9 cellular contexts compared by ENCODE assay signal in genomic region chr17:74528491-74529199, GRCh38. TPM values are rescaled to one million over a fixed set of nuclear protein-coding genes. Genes with fewer than 3 reads are reported as not detected.
A peak's percentile ranks its signal among the peaks of the same experiment; 100 is the strongest.
DNase-seq lines count a peak whose midpoint lies in the region; ATAC-seq, FAIRE-seq and TF ChIP-seq lines count a peak whose summit lies in the region.
"Had no signal": no experiment of that assay in that cellular context is flagged by ENCODE, and none has a peak within 500 bp of the region (broad histone marks: within the 10 kb centered on the region; RNA-seq: fewer than 3 reads in every experiment).

No MANE protein-coding gene starts in this region.

- TF ChIP-seq RAD21 in GM12878 (IDR thresholded peaks at IDR 0.05; ENCODE audit: insufficient read depth, low read depth, low read length), result no peak

- no TSS peak for BruUV-seq in GM12878 (replicated peaks; lab: Mats Ljungman, UMichigan)

- TF ChIP-seq EP300 in GM12878 (IDR thresholded peaks at IDR 0.05; ENCODE audit: borderline replicate concordance in 1 of 2, control insufficient read depth in 1 of 2, low read depth in 2 of 2, low read length in 2 of 2), result peak; percentile 37 to 71; a peak in 2 of 4 replicates

- H3K27ac ChIP-seq in GM12878 (ENCODE audit: control insufficient read depth, insufficient read depth) (no peak overlapping the region), neural progenitor cell (no peak overlapping the region)

- peaks cover 3% of the 10 kb centered on the region for H3K9me3 Mint-ChIP-seq in neural progenitor cell

- H3K4me2 ChIP-seq in GM12878 (ENCODE audit: control insufficient read depth, insufficient read depth) (peak overlapping the region; percentile 13), neural progenitor cell (no peak overlapping the region)

- peak; percentile 39 to 68 for ATAC-seq in activated CD4-positive, CD25-positive, alpha-beta regulatory T cell treated with anti-CD3 and anti-CD28 coated beads, Interleukin-2, amount 50 U/mL, for 24 hours
- ATAC-seq in HG03066 (IDR thresholded peaks at IDR 0.05; ENCODE audit: low read depth, unreplicated experiment), result peak; percentile 70
- peak; percentile 91 for ATAC-seq in GM12878

- intact Hi-C loops in GM12878 (cut with micrococcal nuclease; ENCODE audit: unreplicated experiment), result no loop called here

- no peaks in the 10 kb centered on the region for H3K4me1 Mint-ChIP-seq in neural progenitor cell

- H3F3A ChIP-seq in neural progenitor cell (ENCODE audit: low read depth), result no peaks in the 10 kb centered on the region

- DNase-seq in activated CD4-positive, CD25-positive, alpha-beta regulatory T cell (lab: John Stamatoyannopoulos, UW), result no peak
- DNase-seq in GM12878 (ENCODE audit: low read depth, low spot score), result peak; percentile 76
- peak; percentile 27 for DNase-seq in superior temporal gyrus (ENCODE audit: extremely low spot score)
- DNase-seq in neural progenitor cell (ENCODE audit: low spot score), result no peak
- no peak for DNase-seq in T1000 (lab: John Stamatoyannopoulos, UW)
- DNase-seq in NCI-H345 treated with DMSO at 0.1 percent for 48 hours (lab: John Stamatoyannopoulos, UW; ENCODE audit: unreplicated experiment), result no peak

- CTCF ChIA-PET in GM12878 (lab: Yijun Ruan, JAX), result interaction anchor here (0.6 to 5.8 kb wide), 8 partner anchors 10 to 159 kb away, joined by 3 to 68 read pairs (median 6); partner anchors contain the start of gene GPR142

- SMC1A ChIA-PET in GM12878 (lab: Charles Lee; ENCODE audit: uncharacterized antibody, unreplicated experiment), result interaction anchor here (0.7 to 7.5 kb wide), 8 partner anchors 10 to 161 kb away, joined by 3 to 45 read pairs (median 4); partner anchors contain the start of gene GPR142

- H3K9ac ChIP-seq in GM12878 (ENCODE audit: control insufficient read depth, insufficient read depth, low read length) (no peak overlapping the region), neural progenitor cell (no peak overlapping the region)

- H3K4me3 ChIP-seq in GM12878 (no peak overlapping the region), neural progenitor cell (no peak overlapping the region)

- TF ChIP-seq CTCF in GM12878 (IDR thresholded peaks at IDR 0.05 in 2 of 3, conservative IDR thresholded peaks at IDR 0.05 in 1 of 3; ENCODE audit: control insufficient read depth in 2 of 3, extremely low read depth in 1 of 3, insufficient read depth in 1 of 3, low read depth in 3 of 3, low read length in 3 of 3), result no peak
- TF ChIP-seq CTCF in neural progenitor cell (IDR thresholded peaks at IDR 0.05), result no peak

- peak; percentile 80 for FAIRE-seq in GM12878 (lab: Jason Lieb, UNC)
- FAIRE-seq: A204.1 had no signal

- H3K27me3 ChIP-seq in GM12878 (replicated peaks in 1 of 2; ENCODE audit: control insufficient read depth in 2 of 2, insufficient read depth in 2 of 2, low read length in 1 of 2), result peaks cover 0 to 1% of the 10 kb centered on the region in 2 experiments; a peak in 1 of 4 replicates
- peaks cover 11% of the 10 kb centered on the region for H3K27me3 ChIP-seq in neural progenitor cell

- no peak overlapping the region for H2AFZ ChIP-seq in GM12878 (ENCODE audit: control insufficient read depth, low read depth, low read length)
- H2AFZ ChIP-seq in neural progenitor cell (replicated peaks), result no peak overlapping the region

- no peak for TF ChIP-seq POLR2A in GM12878 (IDR thresholded peaks at IDR 0.05; ENCODE audit: low read depth, low read length)

- POLR2A ChIA-PET in GM12878 (lab: Charles Lee), result interaction anchor here (0.6 to 1.9 kb wide), 7 partner anchors 7 to 664 kb away, joined by 3 to 9 read pairs (median 3); partner anchors contain the start of gene CD300A

- H3K27me3 Mint-ChIP-seq in neural progenitor cell (ENCODE audit: insufficient read depth, low read depth), result peaks cover 19% of the 10 kb centered on the region

- peaks cover 7% of the 10 kb centered on the region for H3K4me1 ChIP-seq in GM12878 (ENCODE audit: control insufficient read depth, insufficient read depth, low read length)
- H3K4me1 ChIP-seq in neural progenitor cell, result no peaks in the 10 kb centered on the region

- 18% methylated on average over 8 of the region's 8 CpGs for WGBS in GM12878 (ENCODE audit: insufficient coverage, insufficient replicate concordance, low lambda C conversion rate, missing lambda C conversion rate)

- H3K36me3 ChIP-seq in GM12878 (ENCODE audit: control insufficient read depth in 2 of 2, insufficient read depth in 2 of 2, low read length in 1 of 2), result no peaks in the 10 kb centered on the region
- no peaks in the 10 kb centered on the region for H3K36me3 ChIP-seq in neural progenitor cell

- in situ Hi-C loops in GM12878 (cut with MboI), result no loop called here

- H3K79me2 ChIP-seq in GM12878 (ENCODE audit: control insufficient read depth, insufficient read depth, low read length) (no peaks in the 10 kb centered on the region), neural progenitor cell (ENCODE audit: low read depth) (no peaks in the 10 kb centered on the region)

- H3K9me3 ChIP-seq in GM12878 (replicated peaks; ENCODE audit: control insufficient read depth, insufficient read depth, low read length) (no peaks in the 10 kb centered on the region; the same call in 2 of the 3 replicates), neural progenitor cell (ENCODE audit: low read depth) (no peaks in the 10 kb centered on the region)

- no peaks in the 10 kb centered on the region for H3K36me3 Mint-ChIP-seq in neural progenitor cell

- no peak overlapping the region for H3K4me3 Mint-ChIP-seq in neural progenitor cell

- RAD21 ChIA-PET in GM12878 (lab: Charles Lee; ENCODE audit: unreplicated experiment), result interaction anchor here (0.5 to 4.7 kb wide), 8 partner anchors 10 to 161 kb away, joined by 3 to 22 read pairs (median 6); partner anchors contain the start of genes CD300A and GPR142

- H4K20me1 ChIP-seq in GM12878 (ENCODE audit: control insufficient read depth, insufficient read depth), result no peaks in the 10 kb centered on the region
- no peaks in the 10 kb centered on the region for H4K20me1 ChIP-seq in neural progenitor cell (ENCODE audit: low read depth)

- no peak overlapping the region for H3K27ac Mint-ChIP-seq in neural progenitor cell

RNA-seq across cellular contexts. Expression of gene CD300LB, which starts 2.6 kb away (rescaled TPM):
- total RNA-seq in GM12878 (2013; cell fraction: nucleolus; rRNA removed), result 0.38 and 0.47 TPM in 2 replicates
- total RNA-seq in GM12878 (2014; rRNA removed) (0.38 and 0.56 TPM in 2 replicates), GM12878 (2014; rRNA removed; fragmentation: Illumina TruSeq; extraction: Trizol) (0.14 and 0.27 TPM in 2 replicates), GM12878 (2021) (0.08 and 0.23 TPM in 2 replicates), neural progenitor cell (ENCODE audit: low replicate concordance) (not detected in 2 replicates)
- polyA plus RNA-seq in GM12878 (2011; ENCODE audit: low read depth), result 0.10 TPM
- polyA plus RNA-seq in GM12878 (2011; rRNA removed) (0.56 and 0.57 TPM in 2 replicates), GM12878 (2014; fragmentation: Illumina TruSeq; extraction: Trizol) (0.17 and 0.24 TPM in 2 replicates), GM12878 (2014; fragmentation: Nextera tagmentation; extraction: Ambion mirVana) (not detected), GM12878 (2014; rRNA removed) (0.08 and 0.15 TPM in 2 replicates), GM12878 (2016; fragmentation: Nextera tagmentation; extraction: Ambion mirVana) (not detected)
- polyA plus RNA-seq in GM12878 (2011; cell fraction: cytosol; rRNA removed), result 0.90 and 1.0 TPM in 2 replicates
- 0.41 and 0.60 TPM in 2 replicates for polyA plus RNA-seq in GM12878 (2011; cell fraction: nucleus; rRNA removed)
- 0.29 and 0.30 TPM in 2 replicates for polyA plus RNA-seq in GM12878 (2012)
- 0.57 and 0.59 TPM in 2 replicates for polyA minus RNA-seq in GM12878 (2011; rRNA and poly(A)+ RNA removed)
- not detected in 2 replicates for polyA minus RNA-seq in GM12878 (2011; cell fraction: cytosol; rRNA and poly(A)+ RNA removed)
- polyA minus RNA-seq in GM12878 (2011; cell fraction: nucleus; rRNA and poly(A)+ RNA removed), result 0.24 and 0.29 TPM in 2 replicates

RNA-seq across cellular contexts. Expression of gene CD300C, which starts 17.3 kb away (rescaled TPM):
- total RNA-seq in GM12878 (2013; cell fraction: nucleolus; rRNA removed), result not detected in 2 replicates
- total RNA-seq in GM12878 (2014; rRNA removed), result 0.23 and 0.27 TPM in 2 replicates
- 0.13 TPM in 1 of 2 replicates, not detected in the other for total RNA-seq in GM12878 (2014; rRNA removed; fragmentation: Illumina TruSeq; extraction: Trizol)
- 0.19 and 0.38 TPM in 2 replicates for total RNA-seq in GM12878 (2021)
- 0.17 TPM for polyA plus RNA-seq in GM12878 (2011; ENCODE audit: low read depth)
- polyA plus RNA-seq in GM12878 (2011; rRNA removed), result 0.12 TPM in 1 of 2 replicates, not detected in the other
- polyA plus RNA-seq in GM12878 (2011; cell fraction: cytosol; rRNA removed), result not detected in 2 replicates
- 0.18 TPM in 1 of 2 replicates, not detected in the other for polyA plus RNA-seq in GM12878 (2011; cell fraction: nucleus; rRNA removed)
- 0.16 and 0.29 TPM in 2 replicates for polyA plus RNA-seq in GM12878 (2012)
- polyA plus RNA-seq in GM12878 (2014; fragmentation: Illumina TruSeq; extraction: Trizol), result 0.25 TPM in 1 of 2 replicates, not detected in the other
- under 1 TPM in 1 of 2 experiments, not detected in 1; 0.13 TPM for polyA plus RNA-seq in GM12878 (2014; fragmentation: Nextera tagmentation; extraction: Ambion mirVana)
- polyA plus RNA-seq in GM12878 (2014; rRNA removed), result 0.11 TPM in 1 of 2 replicates, not detected in the other
- under 1 TPM in 1 of 2 experiments, not detected in 1; 0.24 TPM for polyA plus RNA-seq in GM12878 (2016; fragmentation: Nextera tagmentation; extraction: Ambion mirVana)
- not detected in 2 replicates for polyA minus RNA-seq in GM12878 (2011; rRNA and poly(A)+ RNA removed)
- not detected in 2 replicates for polyA minus RNA-seq in GM12878 (2011; cell fraction: cytosol; rRNA and poly(A)+ RNA removed)
- polyA minus RNA-seq in GM12878 (2011; cell fraction: nucleus; rRNA and poly(A)+ RNA removed), result not detected in 2 replicates
- not detected in 2 replicates for total RNA-seq in neural progenitor cell (ENCODE audit: low replicate concordance)

RNA-seq across cellular contexts. Expression of gene CD300H, which starts 38.7 kb away (rescaled TPM):
- not detected in 2 replicates for total RNA-seq in GM12878 (2013; cell fraction: nucleolus; rRNA removed)
- total RNA-seq in GM12878 (2014; rRNA removed), result not detected in 2 replicates
- total RNA-seq in GM12878 (2014; rRNA removed; fragmentation: Illumina TruSeq; extraction: Trizol), result not detected in 2 replicates
- total RNA-seq in GM12878 (2021), result not detected in 2 replicates
- not detected for polyA plus RNA-seq in GM12878 (2011; ENCODE audit: low read depth)
- not detected in 2 replicates for polyA plus RNA-seq in GM12878 (2011; rRNA removed)
- polyA plus RNA-seq in GM12878 (2011; cell fraction: cytosol; rRNA removed), result not detected in 2 replicates
- polyA plus RNA-seq in GM12878 (2011; cell fraction: nucleus; rRNA removed), result not detected in 2 replicates
- polyA plus RNA-seq in GM12878 (2012), result not detected in 2 replicates
- polyA plus RNA-seq in GM12878 (2014; fragmentation: Illumina TruSeq; extraction: Trizol), result not detected in 2 replicates
- polyA plus RNA-seq in GM12878 (2014; fragmentation: Nextera tagmentation; extraction: Ambion mirVana), result not detected
- polyA plus RNA-seq in GM12878 (2014; rRNA removed), result not detected in 2 replicates
- not detected for polyA plus RNA-seq in GM12878 (2016; fragmentation: Nextera tagmentation; extraction: Ambion mirVana)
- polyA minus RNA-seq in GM12878 (2011; rRNA and poly(A)+ RNA removed), result not detected in 2 replicates
- polyA minus RNA-seq in GM12878 (2011; cell fraction: cytosol; rRNA and poly(A)+ RNA removed), result not detected in 2 replicates
- polyA minus RNA-seq in GM12878 (2011; cell fraction: nucleus; rRNA and poly(A)+ RNA removed), result not detected in 2 replicates
- total RNA-seq in neural progenitor cell (ENCODE audit: low replicate concordance), result not detected in 2 replicates

Comparison
In these comparisons a context has a peak if more than half of its experiments do, and no peak if none do; other contexts are left out.
1. DNase-seq: peak in GM12878 (single experiment) and superior temporal gyrus (single experiment); none in activated CD4-positive, CD25-positive, alpha-beta regulatory T cell (0 of 4), neural progenitor cell (single experiment), T1000 (single experiment) and NCI-H345 treated with DMSO at 0.1 percent for 48 hours (single experiment).
2. Peak in every context shown above with its lines, with median percentiles within 50 percentile points of each other: ATAC-seq.